12 cellular contexts compared by ENCODE assay signal in genomic region chr2:54015809-54016703, GRCh38. TPM values are rescaled to one million over a fixed set of nuclear protein-coding genes. Genes with fewer than 3 reads are reported as not detected.
DNase-seq lines count a peak whose midpoint lies in the region; ATAC-seq and TF ChIP-seq lines count a peak whose summit lies in the region.
"Had no signal": no experiment of that assay in that cellular context is flagged by ENCODE, and none has a peak within 500 bp of the region (broad histone marks: within the 10 kb centered on the region; RNA-seq: fewer than 3 reads in every experiment).

No MANE protein-coding gene starts in this region.

- peaks cover 5% of the 10 kb centered on the region for H3K9me3 Mint-ChIP-seq in activated CD8-positive, alpha-beta memory T cell treated with anti-CD3 and anti-CD28 coated beads, Interleukin-2, amount 10 ng/mL, durations not matched to agents 7 days and 5 days (ENCODE audit: low read depth)

- TF ChIP-seq CTCF in kidney epithelial cell (IDR thresholded peaks at IDR 0.05; ENCODE audit: insufficient read depth, low read length, poor library complexity, severe bottlenecking), result no peak
- no peak for TF ChIP-seq CTCF in transverse colon (IDR thresholded peaks at IDR 0.05)

- H3K4me1 Mint-ChIP-seq in activated CD8-positive, alpha-beta memory T cell treated with anti-CD3 and anti-CD28 coated beads, Interleukin-2, amount 10 ng/mL, durations not matched to agents 7 days and 5 days, result peaks cover 29% of the 10 kb centered on the region

- TF ChIP-seq POLR2A in transverse colon (IDR thresholded peaks at IDR 0.05), result no peak

- H3K36me3 ChIP-seq in kidney epithelial cell (ENCODE audit: control insufficient read depth, insufficient read depth, low read length), result no peaks in the 10 kb centered on the region
- no peaks in the 10 kb centered on the region for H3K36me3 ChIP-seq in transverse colon

- no peaks in the 10 kb centered on the region for H3K27me3 Mint-ChIP-seq in activated CD8-positive, alpha-beta memory T cell treated with anti-CD3 and anti-CD28 coated beads, Interleukin-2, amount 10 ng/mL, durations not matched to agents 7 days and 5 days

- peaks cover 9% of the 10 kb centered on the region for H3K36me3 Mint-ChIP-seq in activated CD8-positive, alpha-beta memory T cell treated with anti-CD3 and anti-CD28 coated beads, Interleukin-2, amount 10 ng/mL, durations not matched to agents 7 days and 5 days

- TF ChIP-seq EP300 in transverse colon (IDR thresholded peaks at IDR 0.05; ENCODE audit: low read depth), result no peak

- intact Hi-C loops in transverse colon (cut with DNase I; ENCODE audit: low total_unique reads), result no loop called here

- H3K4me3 Mint-ChIP-seq in activated CD8-positive, alpha-beta memory T cell treated with anti-CD3 and anti-CD28 coated beads, Interleukin-2, amount 10 ng/mL, durations not matched to agents 7 days and 5 days, result no peak overlapping the region

- peak overlapping the region; percentile 33 for H3K27ac Mint-ChIP-seq in activated CD8-positive, alpha-beta memory T cell treated with anti-CD3 and anti-CD28 coated beads, Interleukin-2, amount 10 ng/mL, durations not matched to agents 7 days and 5 days
- H3K27ac Mint-ChIP-seq: activated T-helper 2 cell treated with anti-CD3 and anti-CD28 coated beads, Interferon-gamma antibody, Interleukin-2, Interleukin-4, amounts not matched to agents 10 μg/mL and 5 μg/mL and 100 μg/mL, durations not matched to agents 14 hours and 24 hours and 36 hours had no signal

- H3K4me3 ChIP-seq in kidney epithelial cell (ENCODE audit: low read depth, low read length) (no peak overlapping the region), transverse colon (no peak overlapping the region)
- H3K4me3 ChIP-seq: BLaER1 treated with 17β-estradiol and CSF1 and Interleukin-3, amounts not matched to agents 10 nM and 100 nM had no signal

- peaks cover 4 to 10% of the 10 kb centered on the region in 2 donors for H3K9me3 ChIP-seq in transverse colon

- no peak for ATAC-seq in activated CD8-positive, alpha-beta memory T cell treated with anti-CD3 and anti-CD28 coated beads, Interleukin-2, amount 10 ng/mL, durations not matched to agents 7 days and 5 days
- ATAC-seq in HG03139 (IDR thresholded peaks at IDR 0.05; ENCODE audit: unreplicated experiment) (no peak), GM21447 (IDR thresholded peaks at IDR 0.05; ENCODE audit: unreplicated experiment) (no peak)

- H3K4me1 ChIP-seq in transverse colon, result peaks cover 0 to 10% (median 9%) of the 10 kb centered on the region in 4 donors

- CTCF ChIA-PET in activated CD8-positive, alpha-beta memory T cell treated with anti-CD3 and anti-CD28 coated beads, Interleukin-2, amount 10 ng/mL, durations not matched to agents 7 days and 5 days (lab: Charles Lee), result interaction anchor here (1.4 kb wide), 1 partner anchor 47 kb away, joined by 4 read pairs; no protein-coding TSS in a partner anchor

- H3K27ac ChIP-seq in angular gyrus (ENCODE audit: low read depth, low read length) (peak overlapping the region; percentile 40), transverse colon (peak overlapping the region; percentile 4 to 70 (median 62))
- H3K27ac ChIP-seq: BLaER1 treated with 17β-estradiol and CSF1 and Interleukin-3, amounts not matched to agents 10 nM and 100 nM; parathyroid adenoma had no signal

- in situ Hi-C loops in transverse colon (cut with MboI; ENCODE audit: low pct_ligation_motif_present in 1 of 4, low pct_unique_long_range_greater_than_20kb in 1 of 4, low sequenced_read_pairs in 3 of 4), result no loop called here

- 41 to 50% methylated on average over 1 of the region's 1 CpG for WGBS in transverse colon (ENCODE audit: low coverage in 1 of 2), 2 donors

- H3K27me3 ChIP-seq in kidney epithelial cell (ENCODE audit: control insufficient read depth, insufficient read depth, low read length), result no peaks in the 10 kb centered on the region
- no peaks in the 10 kb centered on the region for H3K27me3 ChIP-seq in transverse colon
- H3K27me3 ChIP-seq: BLaER1 treated with 17β-estradiol and CSF1 and Interleukin-3, amounts not matched to agents 10 nM and 100 nM had no signal

- DNase-seq in activated CD8-positive, alpha-beta memory T cell treated with anti-CD3 and anti-CD28 coated beads, Interleukin-2, amount 10 ng/mL, durations not matched to agents 7 days and 5 days, result no peak
- DNase-seq in activated CD8-positive, alpha-beta memory T cell treated with anti-CD3 and anti-CD28 coated beads for 24 hours, result no peak
- DNase-seq in kidney epithelial cell (ENCODE audit: low read depth) (peak; percentile 2), transverse colon (no peak), NCI-H345 (lab: John Stamatoyannopoulos, UW) (no peak)
- DNase-seq: glutamatergic neuron had no signal

RNA-seq across cellular contexts. Expression of gene PSME4, which starts 45.3 kb away (rescaled TPM):
- 10 to 100 TPM; 57.0 to 70.0 TPM for total RNA-seq in activated CD8-positive, alpha-beta memory T cell treated with anti-CD3 and anti-CD28 coated beads, Interleukin-2, amount 10 ng/mL, durations not matched to agents 7 days and 5 days
- total RNA-seq in kidney epithelial cell (39.5 and 44.3 TPM in 2 replicates), transverse colon (10 to 100 TPM; 28.5 to 44.8 (median 32.4) TPM)
